11 cellular contexts compared by ENCODE assay signal in the genomic region with DNA sequence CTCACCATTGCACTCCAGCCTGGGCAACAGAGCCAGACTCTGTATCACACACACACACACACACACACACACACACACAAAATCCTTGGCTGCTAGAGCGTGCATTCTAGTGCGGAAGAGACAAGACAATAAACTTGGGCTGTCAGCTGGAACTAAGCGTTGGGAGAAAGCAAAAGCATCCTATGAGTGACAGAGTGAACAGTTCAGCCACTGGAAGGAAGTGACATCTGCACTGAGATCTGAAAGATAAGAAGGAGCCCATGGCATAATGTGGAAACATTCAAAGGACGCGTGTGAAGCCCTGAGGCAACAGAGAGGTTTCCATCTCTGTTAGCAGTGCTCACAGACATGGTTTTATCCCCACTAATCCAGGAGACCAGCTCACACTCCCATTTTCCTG. TPM values are rescaled to one million over a fixed set of nuclear protein-coding genes. Genes with fewer than 3 reads are reported as not detected.
DNase-seq lines count a peak whose midpoint lies in the region; ATAC-seq and TF ChIP-seq lines count a peak whose summit lies in the region.
"Had no signal": no experiment of that assay in that cellular context is flagged by ENCODE, and none has a peak within 500 bp of the region (broad histone marks: within the 10 kb centered on the region; RNA-seq: fewer than 3 reads in every experiment).

No MANE protein-coding gene starts in this region.

- peak overlapping the region; percentile 76 for H3K27ac Mint-ChIP-seq in activated T-helper 2 cell treated with anti-CD3 and anti-CD28 coated beads, Interferon-gamma antibody, Interleukin-2, Interleukin-4, amounts not matched to agents 10 μg/mL and 5 μg/mL and 100 μg/mL, durations not matched to agents 14 hours and 24 hours and 36 hours

- no peak overlapping the region for H2AK5ac ChIP-seq in trophoblast cell (ENCODE audit: low read length)

- H4K8ac ChIP-seq in trophoblast cell (ENCODE audit: low read depth, low read length): no peak overlapping the region

- no peak for TF ChIP-seq CTCF in NB4 (IDR thresholded peaks at IDR 0.05; ENCODE audit: low read depth, low read length)

- no peak overlapping the region for H2BK12ac ChIP-seq in trophoblast cell (ENCODE audit: low read length)

- no peak overlapping the region for H3K9ac ChIP-seq in trophoblast cell (ENCODE audit: low read length)

- H3K79me1 ChIP-seq in trophoblast cell (ENCODE audit: low read length): peaks cover 19% of the 10 kb centered on the region

- H3K36me3 ChIP-seq in trophoblast cell (ENCODE audit: control insufficient read depth in 1 of 2, insufficient read depth in 2 of 2, low read length in 2 of 2): no peaks in the 10 kb centered on the region

- WGBS in trophoblast cell (ENCODE audit: extremely low coverage, insufficient coverage, insufficient read length): no CpG with 5 or more reads among the region's 5 CpGs

- no peak overlapping the region for H3K4ac ChIP-seq in trophoblast cell (ENCODE audit: low read depth, low read length)

- H3K27me3 Mint-ChIP-seq in activated T-helper 2 cell treated with anti-CD3 and anti-CD28 coated beads, Interferon-gamma antibody, Interleukin-2, Interleukin-4, amounts not matched to agents 10 μg/mL and 5 μg/mL and 100 μg/mL, durations not matched to agents 14 hours and 24 hours and 36 hours (ENCODE audit: low read depth): no peaks in the 10 kb centered on the region

- H3K4me1 ChIP-seq in trophoblast cell (ENCODE audit: control insufficient read depth in 1 of 2, insufficient read depth in 2 of 2, low read length in 2 of 2): peaks cover 8 to 17% of the 10 kb centered on the region in 2 experiments

- H3K4me3 Mint-ChIP-seq in activated T-helper 2 cell treated with anti-CD3 and anti-CD28 coated beads, Interferon-gamma antibody, Interleukin-2, Interleukin-4, amounts not matched to agents 10 μg/mL and 5 μg/mL and 100 μg/mL, durations not matched to agents 14 hours and 24 hours and 36 hours (ENCODE audit: low read depth): no peak overlapping the region

- H3K27me3 ChIP-seq in trophoblast cell (ENCODE audit: insufficient read depth, low read length): no peaks in the 10 kb centered on the region

- no peak overlapping the region for H4K12ac ChIP-seq in trophoblast cell (ENCODE audit: low read depth, low read length)

- peaks cover 3% of the 10 kb centered on the region for H3K36me3 Mint-ChIP-seq in activated T-helper 2 cell treated with anti-CD3 and anti-CD28 coated beads, Interferon-gamma antibody, Interleukin-2, Interleukin-4, amounts not matched to agents 10 μg/mL and 5 μg/mL and 100 μg/mL, durations not matched to agents 14 hours and 24 hours and 36 hours (ENCODE audit: low read depth)

- no peak overlapping the region for H3K23ac ChIP-seq in trophoblast cell (ENCODE audit: low read length)

- H3K27ac ChIP-seq in trophoblast cell (ENCODE audit: low read depth, low read length): peak overlapping the region; percentile 93
- H3K27ac ChIP-seq: C4-2B had no signal

- peak; percentile 18 for DNase-seq in activated naive CD4-positive, alpha-beta T cell treated with Interleukin-2 at 50 U/mL for 16 hours
- no peak for DNase-seq in activated naive CD4-positive, alpha-beta T cell treated with anti-CD3 and anti-CD28 coated beads, Interleukin-2, amount 50 U/mL, for 16 hours
- DNase-seq in NB4 (ENCODE audit: low read depth): peak; percentile 94
- peak; percentile 49 for DNase-seq in activated T-helper 2 cell treated with anti-CD3 and anti-CD28 coated beads, Interferon-gamma antibody, Interleukin-2, Interleukin-4, amounts not matched to agents 10 μg/mL and 5 μg/mL and 100 μg/mL, durations not matched to agents 14 hours and 24 hours and 36 hours (ENCODE audit: low spot score)
- peak; percentile 98 to 100 for DNase-seq in trophoblast cell
- no peak for DNase-seq in C1 segment of cervical spinal cord (lab: John Stamatoyannopoulos, UW)
- no peak for DNase-seq in DMS153 treated with DMSO at 0.1 percent for 48 hours (lab: John Stamatoyannopoulos, UW; ENCODE audit: unreplicated experiment)
- DNase-seq: SHP77 treated with DMSO at 0.1 percent for 48 hours had no signal

- no peaks in the 10 kb centered on the region for H3K9me3 ChIP-seq in trophoblast cell (ENCODE audit: insufficient read depth, low read depth, low read length)

- H3K14ac ChIP-seq in trophoblast cell (ENCODE audit: low read length): no peak overlapping the region

- H2BK120ac ChIP-seq in trophoblast cell (ENCODE audit: insufficient read depth, low read length, poor library complexity): no peak overlapping the region

- H3K4me1 Mint-ChIP-seq in activated T-helper 2 cell treated with anti-CD3 and anti-CD28 coated beads, Interferon-gamma antibody, Interleukin-2, Interleukin-4, amounts not matched to agents 10 μg/mL and 5 μg/mL and 100 μg/mL, durations not matched to agents 14 hours and 24 hours and 36 hours (ENCODE audit: low read depth): peaks cover 20% of the 10 kb centered on the region

- no peak for ATAC-seq in HG03460 (IDR thresholded peaks at IDR 0.05; ENCODE audit: unreplicated experiment)
- ATAC-seq: sciatic nerve had no signal

- H3K4me2 ChIP-seq in trophoblast cell (ENCODE audit: low read length): no peak overlapping the region

- intact Hi-C loops in activated T-helper 2 cell treated with anti-CD3 and anti-CD28 coated beads, Interferon-gamma antibody, Interleukin-2, Interleukin-4, amounts not matched to agents 10 μg/mL and 5 μg/mL and 100 μg/mL, durations not matched to agents 14 hours and 24 hours and 36 hours (cut with micrococcal nuclease): no loop called here

- peak; percentile 26 for TF ChIP-seq POLR2A in NB4 (IDR thresholded peaks at IDR 0.05; ENCODE audit: extremely low read depth, insufficient read length)

- no peak overlapping the region for H2AFZ ChIP-seq in trophoblast cell (ENCODE audit: insufficient read depth, low read length, poor library complexity)

- H3K18ac ChIP-seq in trophoblast cell (ENCODE audit: low read length): no peak overlapping the region

- H3K9me3 Mint-ChIP-seq in activated T-helper 2 cell treated with anti-CD3 and anti-CD28 coated beads, Interferon-gamma antibody, Interleukin-2, Interleukin-4, amounts not matched to agents 10 μg/mL and 5 μg/mL and 100 μg/mL, durations not matched to agents 14 hours and 24 hours and 36 hours: no peaks in the 10 kb centered on the region

- H3K4me3 ChIP-seq in NB4 (ENCODE audit: low read depth, low read length): no peak overlapping the region
- H3K4me3 ChIP-seq in trophoblast cell (ENCODE audit: low read depth, low read length): no peak overlapping the region

- peaks cover 13% of the 10 kb centered on the region for H3K79me2 ChIP-seq in trophoblast cell (ENCODE audit: control insufficient read depth, insufficient read depth, low read length, poor library complexity)

- H2BK5ac ChIP-seq in trophoblast cell (ENCODE audit: low read depth, low read length, poor library complexity): no peak overlapping the region

- no peak overlapping the region for H4K91ac ChIP-seq in trophoblast cell (ENCODE audit: low read depth, low read length)

RNA-seq across cellular contexts. Expression of a gene that starts 3.5 kb away (rescaled TPM):
- total RNA-seq in activated T-helper 2 cell treated with anti-CD3 and anti-CD28 coated beads, Interferon-gamma antibody, Interleukin-2, Interleukin-4, amounts not matched to agents 10 μg/mL and 5 μg/mL and 100 μg/mL, durations not matched to agents 14 hours and 24 hours and 36 hours: 203 and 208 TPM in 2 replicates
- 134 and 139 TPM in 2 replicates for polyA plus RNA-seq in trophoblast cell (2013)

RNA-seq across cellular contexts. Expression of a gene that starts 45.7 kb away (rescaled TPM):
- 96.2 and 97.7 TPM in 2 replicates for total RNA-seq in activated T-helper 2 cell treated with anti-CD3 and anti-CD28 coated beads, Interferon-gamma antibody, Interleukin-2, Interleukin-4, amounts not matched to agents 10 μg/mL and 5 μg/mL and 100 μg/mL, durations not matched to agents 14 hours and 24 hours and 36 hours
- polyA plus RNA-seq in trophoblast cell (2013): 65.1 and 66.3 TPM in 2 replicates

RNA-seq across cellular contexts. Expression of a gene that starts 46.1 kb away (rescaled TPM):
- total RNA-seq in activated T-helper 2 cell treated with anti-CD3 and anti-CD28 coated beads, Interferon-gamma antibody, Interleukin-2, Interleukin-4, amounts not matched to agents 10 μg/mL and 5 μg/mL and 100 μg/mL, durations not matched to agents 14 hours and 24 hours and 36 hours: 23.1 and 23.8 TPM in 2 replicates
- polyA plus RNA-seq in trophoblast cell (2013): 20.5 TPM in 2 replicates

RNA-seq across cellular contexts. Expression of a gene that starts 58.7 kb away (rescaled TPM):
- 94.0 and 102 TPM in 2 replicates for total RNA-seq in activated T-helper 2 cell treated with anti-CD3 and anti-CD28 coated beads, Interferon-gamma antibody, Interleukin-2, Interleukin-4, amounts not matched to agents 10 μg/mL and 5 μg/mL and 100 μg/mL, durations not matched to agents 14 hours and 24 hours and 36 hours
- polyA plus RNA-seq in trophoblast cell (2013): 234 TPM in 2 replicates

Comparison
In these comparisons a context has a peak if more than half of its experiments do, and no peak if none do; other contexts are left out.
1. DNase-seq: peak in activated naive CD4-positive, alpha-beta T cell treated with Interleukin-2 at 50 U/mL for 16 hours (single experiment), NB4 (single experiment), activated T-helper 2 cell treated with anti-CD3 and anti-CD28 coated beads, Interferon-gamma antibody, Interleukin-2, Interleukin-4, amounts not matched to agents 10 μg/mL and 5 μg/mL and 100 μg/mL, durations not matched to agents 14 hours and 24 hours and 36 hours (single experiment) and trophoblast cell (2 of 2); none in activated naive CD4-positive, alpha-beta T cell treated with anti-CD3 and anti-CD28 coated beads, Interleukin-2, amount 50 U/mL, for 16 hours (single experiment), C1 segment of cervical spinal cord (0 of 14) and DMS153 treated with DMSO at 0.1 percent for 48 hours (single experiment).